8 cellular contexts compared by ENCODE assay signal in the genomic region with DNA sequence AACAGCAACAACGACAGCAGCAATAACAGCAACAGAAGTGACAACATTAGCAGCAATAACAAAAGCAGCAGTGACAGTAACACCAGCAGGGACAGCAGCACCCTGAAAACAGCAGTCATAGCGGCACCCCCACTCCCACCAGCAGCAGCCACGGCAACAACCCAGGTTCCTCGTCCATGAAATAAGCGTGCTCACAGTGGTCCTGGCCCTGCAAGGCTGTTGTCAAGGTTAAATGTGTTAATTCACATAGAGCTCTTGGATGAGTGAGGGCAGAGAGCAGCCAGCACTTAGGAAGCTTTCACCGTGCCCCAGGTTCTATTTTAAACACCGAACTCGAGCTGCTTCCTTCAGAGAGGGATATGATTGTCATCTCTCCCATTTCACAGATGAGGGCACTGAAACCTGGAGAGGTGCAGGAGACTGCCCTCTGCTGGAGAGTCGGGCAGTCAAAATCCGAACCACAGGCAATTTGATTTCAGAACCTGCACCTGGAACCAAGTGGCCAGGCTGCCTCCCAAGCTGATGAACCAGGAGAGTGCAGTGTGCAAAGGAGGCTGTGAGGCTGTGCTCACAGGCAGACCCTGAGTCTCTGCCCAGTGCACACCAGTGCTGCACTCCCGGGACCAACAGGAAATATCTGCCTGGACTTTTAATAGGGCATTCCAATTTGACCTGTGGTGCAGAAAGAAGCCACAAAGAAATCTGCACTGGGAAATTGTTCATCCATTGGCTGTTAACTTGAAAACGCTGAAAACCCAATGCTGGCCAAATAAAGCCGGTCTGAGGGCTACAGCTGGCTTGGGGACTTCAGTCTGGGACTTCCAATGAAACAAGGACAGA. TPM values are rescaled to one million over a fixed set of nuclear protein-coding genes. Genes with fewer than 3 reads are reported as not detected.
DNase-seq lines count a peak whose midpoint lies in the region; ATAC-seq and TF ChIP-seq lines count a peak whose summit lies in the region.

No MANE protein-coding gene starts in this region.

- peaks cover 5% of the 10 kb centered on the region for H3K9me3 Mint-ChIP-seq in stimulated activated memory B cell treated with anti-CD40 and anti-IgM and Interleukin-4, amounts not matched to agents 10 μg/mL and 1 μg/mL and 100 μg/mL, for 72 hours

- TF ChIP-seq POLR2A in heart left ventricle (IDR thresholded peaks at IDR 0.05), result no peak
- no peak for TF ChIP-seq POLR2A in esophagus muscularis mucosa (IDR thresholded peaks at IDR 0.05; ENCODE audit: low read depth)

- no peak for DNase-seq in heart left ventricle
- no peak for DNase-seq in right cardiac atrium
- peak; percentile 58 for DNase-seq in OCI-M1 (lab: John Stamatoyannopoulos, UW)
- no peak for DNase-seq in esophagus muscularis mucosa (ENCODE audit: extremely low spot score)
- DNase-seq in stimulated activated CD4-positive, alpha-beta T cell treated with anti-CD3 and anti-CD28 coated beads, TNF-alpha, amount 100 ng/mL, for 24 hours (ENCODE audit: low read depth in 3 of 3), result peak in 2 of 3 experiments; percentile 13 to 14

- H3K9me3 ChIP-seq in heart left ventricle (no peaks in the 10 kb centered on the region), right cardiac atrium (ENCODE audit: control insufficient read depth, low read length) (no peaks in the 10 kb centered on the region), esophagus muscularis mucosa (no peaks in the 10 kb centered on the region)

- no peaks in the 10 kb centered on the region for H3K36me3 Mint-ChIP-seq in stimulated activated memory B cell treated with anti-CD40 and anti-IgM and Interleukin-4, amounts not matched to agents 10 μg/mL and 1 μg/mL and 100 μg/mL, for 72 hours

- H3K4me1 ChIP-seq in heart left ventricle, result no peaks in the 10 kb centered on the region
- no peaks in the 10 kb centered on the region for H3K4me1 ChIP-seq in right cardiac atrium (ENCODE audit: control insufficient read depth, insufficient read depth, low read length)
- no peaks in the 10 kb centered on the region for H3K4me1 ChIP-seq in esophagus muscularis mucosa

- ATAC-seq in heart left ventricle (no peak), right cardiac atrium (no peak), GM21423 (IDR thresholded peaks at IDR 0.05; ENCODE audit: unreplicated experiment) (no peak), GM19452 (IDR thresholded peaks at IDR 0.05; ENCODE audit: unreplicated experiment) (no peak)
- ATAC-seq in stimulated activated memory B cell treated with anti-CD40 and anti-IgM and Interleukin-4, amounts not matched to agents 10 μg/mL and 1 μg/mL and 100 μg/mL, for 72 hours, result no peak

- intact Hi-C loops in heart left ventricle (cut with DNase I), result loop anchor here in 1 of 10 donors (5.0 kb wide), 1 partner anchor 155 kb away; no protein-coding TSS in a partner anchor
- intact Hi-C loops in right cardiac atrium (cut with DNase I), result no loop called here
- intact Hi-C loops in esophagus muscularis mucosa (cut with DNase I), result no loop called here

- H3K27ac Mint-ChIP-seq in stimulated activated memory B cell treated with anti-CD40 and anti-IgM and Interleukin-4, amounts not matched to agents 10 μg/mL and 1 μg/mL and 100 μg/mL, for 72 hours, result no peak overlapping the region

- peaks cover 0 to 24% (median 6%) of the 10 kb centered on the region in 9 donors for H3K27me3 ChIP-seq in heart left ventricle
- H3K27me3 ChIP-seq in right cardiac atrium (ENCODE audit: control insufficient read depth, insufficient read depth), result no peaks in the 10 kb centered on the region
- peaks cover 0 to 43% (median 0%) of the 10 kb centered on the region in 4 donors for H3K27me3 ChIP-seq in esophagus muscularis mucosa

- WGBS in heart left ventricle, 4 donors, result 57 to 61% (median 59%) methylated on average over 13 of the region's 13 CpGs
- 59% methylated on average over 13 of the region's 13 CpGs for WGBS in right cardiac atrium
- 66% methylated on average over 11 of the region's 13 CpGs for WGBS in esophagus muscularis mucosa

- H3K4me1 Mint-ChIP-seq in stimulated activated memory B cell treated with anti-CD40 and anti-IgM and Interleukin-4, amounts not matched to agents 10 μg/mL and 1 μg/mL and 100 μg/mL, for 72 hours, result no peaks in the 10 kb centered on the region

- H3K27ac ChIP-seq in heart left ventricle, result no peak overlapping the region
- H3K27ac ChIP-seq in right cardiac atrium (ENCODE audit: low read length), result no peak overlapping the region
- no peak overlapping the region for H3K27ac ChIP-seq in esophagus muscularis mucosa (replicated peaks in 1 of 4)

- peak in 9 of 12 donors; percentile 6 to 41 (median 24) for TF ChIP-seq CTCF in heart left ventricle (IDR thresholded peaks at IDR 0.05)
- TF ChIP-seq CTCF in esophagus muscularis mucosa (IDR thresholded peaks at IDR 0.05), result peak in 2 of 3 experiments; percentile 10 to 23

- peaks cover 10% of the 10 kb centered on the region for H3K27me3 Mint-ChIP-seq in stimulated activated memory B cell treated with anti-CD40 and anti-IgM and Interleukin-4, amounts not matched to agents 10 μg/mL and 1 μg/mL and 100 μg/mL, for 72 hours

- H3K4me3 Mint-ChIP-seq in stimulated activated memory B cell treated with anti-CD40 and anti-IgM and Interleukin-4, amounts not matched to agents 10 μg/mL and 1 μg/mL and 100 μg/mL, for 72 hours, result no peak overlapping the region

- H3K4me3 ChIP-seq in heart left ventricle (no peak overlapping the region), right cardiac atrium (ENCODE audit: low read length) (no peak overlapping the region), esophagus muscularis mucosa (no peak overlapping the region)

- H3K36me3 ChIP-seq in heart left ventricle (no peaks in the 10 kb centered on the region), esophagus muscularis mucosa (no peaks in the 10 kb centered on the region)

- TF ChIP-seq EP300 in esophagus muscularis mucosa (IDR thresholded peaks at IDR 0.05), result no peak

RNA-seq across cellular contexts. Expression of a gene that starts 22.9 kb away (rescaled TPM):
- total RNA-seq in heart left ventricle (not detected), right cardiac atrium (not detected), esophagus muscularis mucosa (not detected)
- polyA plus RNA-seq in heart left ventricle (not detected), right cardiac atrium (not detected)

Comparison
In these comparisons a context has a peak if more than half of its experiments do, and no peak if none do; other contexts are left out.
1. DNase-seq: peak in OCI-M1 (single experiment) and stimulated activated CD4-positive, alpha-beta T cell treated with anti-CD3 and anti-CD28 coated beads, TNF-alpha, amount 100 ng/mL, for 24 hours (2 of 3); none in heart left ventricle (0 of 5), right cardiac atrium (0 of 3) and esophagus muscularis mucosa (single experiment).